In the genomic region with DNA sequence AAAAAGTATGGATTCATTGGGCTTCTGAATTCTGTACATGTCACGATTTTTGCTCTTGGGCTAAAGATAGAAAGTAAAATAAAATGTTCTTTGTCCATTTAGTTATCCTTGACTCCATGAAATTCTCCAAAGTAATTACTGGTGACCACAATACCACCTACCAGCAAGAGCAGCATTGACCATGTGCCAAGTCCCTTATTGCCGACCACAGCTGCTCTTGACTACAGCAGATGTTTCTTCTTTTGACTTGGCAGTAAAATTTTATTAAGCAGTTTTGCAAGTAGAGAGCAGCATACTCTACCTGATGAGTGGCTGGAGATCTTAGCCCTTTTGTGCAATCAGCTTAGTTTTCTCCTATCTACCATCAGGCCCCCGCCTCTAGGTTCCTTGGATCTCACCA, we compare ENCODE assay signal across 16 cellular contexts.
A peak's percentile ranks its signal among the peaks of the same experiment; 100 is the strongest.
DNase-seq lines count a peak whose midpoint lies in the region; FAIRE-seq and TF ChIP-seq lines count a peak whose summit lies in the region.
"Had no signal": no experiment of that assay in that cellular context is flagged by ENCODE, and none has a peak within 500 bp of the region (broad histone marks: within the 10 kb centered on the region; RNA-seq: fewer than 3 reads in every experiment).

No MANE protein-coding gene starts in this region.

- H2BK5ac ChIP-seq in mesenchymal stem cell (ENCODE audit: low read depth, low read length, poor library complexity, severe bottlenecking) = no peak overlapping the region

- H4K91ac ChIP-seq in mesenchymal stem cell (ENCODE audit: low read length) = no peak overlapping the region

- no peak overlapping the region for H4K8ac ChIP-seq in mesenchymal stem cell (ENCODE audit: low read length)

- FAIRE-seq in HTR-8/SVneo (lab: Jason Lieb, UNC) = no peak

- H3K27ac ChIP-seq in mesenchymal stem cell (ENCODE audit: low read length, poor library complexity, severe bottlenecking) = no peak overlapping the region
- H3K27ac ChIP-seq: colonic mucosa, suprapubic skin had no signal

- peak overlapping the region in 1 of 2 experiments; percentile 50 for H3K18ac ChIP-seq in mesenchymal stem cell (ENCODE audit: low read depth in 1 of 2, low read length in 2 of 2)

- no peak overlapping the region for H2AK5ac ChIP-seq in mesenchymal stem cell (ENCODE audit: low read length, severe bottlenecking)

- no peak overlapping the region for H2BK120ac ChIP-seq in mesenchymal stem cell (ENCODE audit: low read depth, low read length)

- H2BK12ac ChIP-seq in mesenchymal stem cell (ENCODE audit: low read length in 2 of 2) = no peak overlapping the region

- H3K14ac ChIP-seq in mesenchymal stem cell (ENCODE audit: low read length in 2 of 2) = no peak overlapping the region

- POLR2A ChIA-PET in BJ (lab: Charles Lee) = no interaction called here

- H3K36me3 ChIP-seq in BJ (ENCODE audit: control insufficient read depth, insufficient read depth, low read length) (no peaks in the 10 kb centered on the region), mesenchymal stem cell (ENCODE audit: control insufficient read depth in 1 of 2, insufficient read depth in 2 of 2, low read depth in 1 of 2, low read length in 2 of 2) (no peaks in the 10 kb centered on the region)
- H3K36me3 ChIP-seq: colonic mucosa, Peyer's patch, suprapubic skin had no signal

- WGBS in mesenchymal stem cell = 91% methylated on average over 2 of the region's 3 CpGs

- peaks cover 3% of the 10 kb centered on the region for H3K4me1 ChIP-seq in mesenchymal stem cell (ENCODE audit: control insufficient read depth, insufficient read depth, low read depth, low read length)
- H3K4me1 ChIP-seq: colonic mucosa, suprapubic skin had no signal

- no peak overlapping the region for H3K4ac ChIP-seq in mesenchymal stem cell (ENCODE audit: low read depth in 1 of 2, low read length in 2 of 2)

- no peak overlapping the region for H3K4me2 ChIP-seq in mesenchymal stem cell (ENCODE audit: low read length, poor library complexity, severe bottlenecking)

- no peaks in the 10 kb centered on the region for H3K79me1 ChIP-seq in mesenchymal stem cell (replicated peaks; ENCODE audit: low read length, poor library complexity, severe bottlenecking)

- H3K23ac ChIP-seq in mesenchymal stem cell (ENCODE audit: low read length in 2 of 2) = no peak overlapping the region

- no peaks in the 10 kb centered on the region for H3K9me3 ChIP-seq in mesenchymal stem cell (ENCODE audit: control insufficient read depth, low read length)
- H3K9me3 ChIP-seq: colonic mucosa, Peyer's patch, suprapubic skin had no signal

- no peak for TF ChIP-seq CTCF in BJ (IDR thresholded peaks at IDR 0.05; ENCODE audit: insufficient read depth, low read depth, low read length)

- no peak overlapping the region for H2BK15ac ChIP-seq in mesenchymal stem cell (ENCODE audit: low read depth, poor library complexity, severe bottlenecking)

- H3K27me3 ChIP-seq in BJ (ENCODE audit: control insufficient read depth, insufficient read depth, low read length) = no peaks in the 10 kb centered on the region
- no peaks in the 10 kb centered on the region for H3K27me3 ChIP-seq in mesenchymal stem cell (ENCODE audit: control insufficient read depth in 1 of 2, insufficient read depth in 1 of 2, low read length in 2 of 2)
- H3K27me3 ChIP-seq: colonic mucosa, Peyer's patch, suprapubic skin had no signal

- H3K4me3 ChIP-seq in BJ (ENCODE audit: low read depth, low read length) (no peak overlapping the region), mesenchymal stem cell (ENCODE audit: insufficient read depth in 1 of 2, low read depth in 1 of 2, low read length in 2 of 2) (no peak overlapping the region)
- H3K4me3 ChIP-seq: colonic mucosa, Peyer's patch, suprapubic skin had no signal

- DNase-seq in BJ (ENCODE audit: low read depth) (peak; percentile 64), LoVo (ENCODE audit: low spot score) (peak; percentile 50), astrocyte of the hippocampus (ENCODE audit: low read depth, low spot score) (peak; percentile 84), mesenchymal stem cell (peak; percentile 64), DMS153 treated with DMSO at 0.1 percent for 48 hours (lab: John Stamatoyannopoulos, UW; ENCODE audit: unreplicated experiment) (no peak), iPS-NIHi7 (ENCODE audit: extremely low spot score) (no peak), HTR-8/SVneo (ENCODE audit: insufficient read length, low spot score) (no peak)
- DNase-seq in stimulated activated CD4-positive, alpha-beta T cell treated with anti-CD3 and anti-CD28 coated beads, Interleukin-1b, Interleukin-23, amount 100 ng/mL, for 48 hours = no peak
- DNase-seq: activated CD4-positive, CD25-positive, alpha-beta regulatory T cell treated with anti-CD3 and anti-CD28 coated beads, Interleukin-2, amount 50 U/mL, for 72 hours; activated effector memory CD4-positive, alpha-beta T cell treated with anti-CD3 and anti-CD28 coated beads, Interleukin-2, amount 50 U/mL, for 16 hours; colonic mucosa; MM.1S; naive B cell; Peyer's patch; stimulated activated CD4-positive, alpha-beta T cell treated with anti-CD3 and anti-CD28 coated beads, Interleukin-2, amount 100 ng/mL, for 24 hours had no signal

- CTCF ChIA-PET in BJ (lab: Yijun Ruan, JAX) = interaction anchor here (0.5 to 1.1 kb wide), 2 partner anchors 112 to 162 kb away, joined by 3 to 4 read pairs; no protein-coding TSS in a partner anchor

- no peak overlapping the region for H3K9ac ChIP-seq in mesenchymal stem cell (ENCODE audit: low read length)

- no peak overlapping the region for H2AFZ ChIP-seq in mesenchymal stem cell (ENCODE audit: low read depth, low read length)

Comparison
In these comparisons a context has a peak if more than half of its experiments do, and no peak if none do; other contexts are left out.
1. DNase-seq: peak in BJ (single experiment), LoVo (single experiment), astrocyte of the hippocampus (single experiment) and mesenchymal stem cell (single experiment); none in DMS153 treated with DMSO at 0.1 percent for 48 hours (single experiment), stimulated activated CD4-positive, alpha-beta T cell treated with anti-CD3 and anti-CD28 coated beads, Interleukin-1b, Interleukin-23, amount 100 ng/mL, for 48 hours (single experiment), iPS-NIHi7 (single experiment) and HTR-8/SVneo (single experiment).